16 cellular contexts compared by ENCODE assay signal in genomic region chr22:41538583-41538982, GRCh38. TPM values are rescaled to one million over a fixed set of nuclear protein-coding genes. Genes with fewer than 3 reads are reported as not detected.
"Had no signal": no experiment of that assay in that cellular context is flagged by ENCODE, and none has a peak within 500 bp of the region (broad histone marks: within the 10 kb centered on the region; RNA-seq: fewer than 3 reads in every experiment).

No MANE protein-coding gene starts in this region.

- H3K27me3 ChIP-seq: ascending aorta, upper lobe of right lung had no signal

- H3K9me3 ChIP-seq: ascending aorta, thoracic aorta, upper lobe of right lung had no signal

- ATAC-seq: activated T-cell treated with anti-CD3 and anti-CD28 coated beads, Interleukin-2, amount 50 U/mL, for 72 hours; naive thymus-derived CD8-positive, alpha-beta T cell; right cardiac atrium; stimulated activated naive CD8-positive, alpha-beta T cell treated with anti-CD3 and anti-CD28 coated beads, Interleukin-15, Interleukin-2, amounts not matched to agents 100 U/mL and 50 U/mL, for 24 hours; upper lobe of right lung had no signal

- H3K4me3 ChIP-seq: ascending aorta, smooth muscle cell, thoracic aorta, upper lobe of right lung had no signal

- H3K36me3 ChIP-seq: thoracic aorta had no signal

- DNase-seq: activated CD4-positive, alpha-beta T cell treated with anti-CD3 and anti-CD28 coated beads, Interleukin-2, amount 10 ng/mL, durations not matched to agents 24 days and 14 days; activated CD4-positive, CD25-positive, alpha-beta regulatory T cell; activated CD8-positive, alpha-beta memory T cell treated with anti-CD3 and anti-CD28 coated beads, Interleukin-2, amount 50 U/mL, for 48 hours; activated gamma-delta T cell; activated naive CD8-positive, alpha-beta T cell treated with anti-CD3 and anti-CD28 coated beads, Interleukin-2, amount 10 ng/mL, durations not matched to agents 7 days and 5 days; activated T-cell treated with anti-CD3 and anti-CD28 coated beads, Interleukin-2, amount 50 U/mL, for 72 hours; foreskin fibroblast; mammary epithelial cell; naive thymus-derived CD8-positive, alpha-beta T cell; stimulated activated naive CD8-positive, alpha-beta T cell treated with anti-CD3 and anti-CD28 coated beads, Interleukin-15, Interleukin-2, amounts not matched to agents 100 U/mL and 50 U/mL, for 24 hours; SW 1271; upper lobe of right lung had no signal

- H3K27ac ChIP-seq: ascending aorta, upper lobe of right lung had no signal

RNA-seq across cellular contexts. Expression of gene CSDC2, which starts 22.2 kb away (rescaled TPM):
- total RNA-seq: activated CD4-positive, alpha-beta T cell treated with anti-CD3 and anti-CD28 coated beads, Interleukin-2, amount 10 ng/mL, durations not matched to agents 24 days and 14 days; activated naive CD8-positive, alpha-beta T cell treated with anti-CD3 and anti-CD28 coated beads, Interleukin-2, amount 10 ng/mL, durations not matched to agents 7 days and 5 days; activated T-cell treated with anti-CD3 and anti-CD28 coated beads, Interleukin-2, amount 50 U/mL, for 72 hours; naive thymus-derived CD8-positive, alpha-beta T cell had no signal
